15 cellular contexts compared by ENCODE assay signal in the genomic region with DNA sequence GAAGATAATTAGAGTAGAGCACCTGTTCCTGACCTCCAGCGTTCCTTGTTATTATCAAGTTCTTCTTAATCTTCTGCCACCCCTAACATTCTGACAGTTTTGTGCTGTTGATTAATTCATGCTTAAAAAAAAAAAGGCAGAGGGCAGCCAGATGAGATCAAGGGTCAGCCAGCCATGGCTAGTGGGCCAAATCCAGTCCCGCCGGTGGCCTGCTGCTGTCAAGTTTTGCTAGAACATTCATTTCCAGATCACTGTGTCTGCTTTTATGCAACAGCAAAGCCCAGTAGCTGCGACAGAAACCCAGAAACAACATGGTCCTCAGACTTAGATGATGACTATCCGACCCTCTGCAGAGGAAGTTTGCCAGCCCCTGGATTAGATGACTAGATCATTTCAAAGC.
"Had no signal": no experiment of that assay in that cellular context is flagged by ENCODE, and none has a peak within 500 bp of the region (broad histone marks: within the 10 kb centered on the region; RNA-seq: fewer than 3 reads in every experiment).

No MANE protein-coding gene starts in this region.

- H3K27ac Mint-ChIP-seq: activated naive CD8-positive, alpha-beta T cell; T-helper 17 cell; type B pancreatic cell had no signal

- H3K27me3 ChIP-seq: colonic mucosa, left lung, SJCRH30, testis had no signal

- H3K4me3 Mint-ChIP-seq: activated naive CD8-positive, alpha-beta T cell; central memory CD8-positive, alpha-beta T cell; naive thymus-derived CD8-positive, alpha-beta T cell; T-helper 17 cell; type B pancreatic cell had no signal

- H3K9me3 ChIP-seq: colonic mucosa, left lung, SJCRH30, testis had no signal

- H3K36me3 ChIP-seq: colonic mucosa, SJCRH30 had no signal

- DNase-seq: activated CD4-positive, alpha-beta T cell treated with anti-CD3 and anti-CD28 coated beads for 1 hour; amniotic stem cell; colonic mucosa; left lung; mesenchymal stem cell; naive thymus-derived CD8-positive, alpha-beta T cell; SJCRH30; stimulated activated CD4-positive, alpha-beta T cell treated with anti-CD3 and anti-CD28 coated beads, Interleukin-2, amount 100 ng/mL, for 24 hours; stimulated activated naive CD4-positive, alpha-beta T cell treated with Interleukin-2 at 50 U/mL for 16 hours; T-helper 17 cell; testis; WERI-Rb-1 had no signal

- ATAC-seq: left lung; naive thymus-derived CD8-positive, alpha-beta T cell; T-helper 17 cell had no signal

- H3K9me3 Mint-ChIP-seq: central memory CD8-positive, alpha-beta T cell; naive thymus-derived CD8-positive, alpha-beta T cell; type B pancreatic cell had no signal

- H3K27ac ChIP-seq: colonic mucosa, left lung, SJCRH30, testis, WERI-Rb-1 had no signal

- H3K27me3 Mint-ChIP-seq: activated naive CD8-positive, alpha-beta T cell; central memory CD8-positive, alpha-beta T cell; naive thymus-derived CD8-positive, alpha-beta T cell; T-helper 17 cell; type B pancreatic cell had no signal

- H3K4me3 ChIP-seq: colonic mucosa, left lung, SJCRH30, testis had no signal

- H3K4me1 ChIP-seq: colonic mucosa had no signal
